In genomic region chr2:241430178-241430577, GRCh38 we compare ENCODE assay signal across 11 cellular contexts.
"Had no signal": no experiment of that assay in that cellular context is flagged by ENCODE, and none has a peak within 500 bp of the region (broad histone marks: within the 10 kb centered on the region; RNA-seq: fewer than 3 reads in every experiment).

No MANE protein-coding gene starts in this region.

- H3K4me1 Mint-ChIP-seq: GM23338, H9 had no signal

- H3K4me3 Mint-ChIP-seq: GM23338, H9, HFFc6 had no signal

- H3K9me3 Mint-ChIP-seq: HFFc6 had no signal

- H3K4me3 ChIP-seq: GM23248, GM23338, HAP-1 had no signal

- ATAC-seq: GM23338, HCT116 had no signal

- H3K9ac ChIP-seq: GM23248 had no signal

- H3K27ac Mint-ChIP-seq: GM23338, H9, HFFc6 had no signal

- FAIRE-seq: H1, H54 had no signal

- H3K4me1 ChIP-seq: HAP-1 had no signal

- DNase-seq: GM23248, GOT3, H7, H9, HCEC 1CT, HFFc6 had no signal

- H3K27ac ChIP-seq: GM23248 had no signal

- H2AFZ ChIP-seq: GM23248, GM23338 had no signal

- H3K4me2 ChIP-seq: GM23338 had no signal

- H3K9me3 ChIP-seq: HAP-1 had no signal
